Comparison of ENCODE assay signal across 19 cellular contexts in genomic region chr9:29548436-29548835, GRCh38.
DNase-seq lines count a peak whose midpoint lies in the region; ATAC-seq and TF ChIP-seq lines count a peak whose summit lies in the region.
"Had no signal": no experiment of that assay in that cellular context is flagged by ENCODE, and none has a peak within 500 bp of the region (broad histone marks: within the 10 kb centered on the region; RNA-seq: fewer than 3 reads in every experiment).

No MANE protein-coding gene starts in this region.

- H3K9me3 Mint-ChIP-seq in neural progenitor cell = no peaks in the 10 kb centered on the region

- H3F3A ChIP-seq in neural progenitor cell (ENCODE audit: low read depth) = no peaks in the 10 kb centered on the region

- peak; percentile 22 for DNase-seq in M059J (ENCODE audit: low read depth)
- peak; percentile 5 for DNase-seq in astrocyte of the hippocampus (ENCODE audit: low read depth, low spot score)
- DNase-seq in fibroblast of mammary gland (ENCODE audit: low read depth) = peak; percentile 31
- DNase-seq in fibroblast of villous mesenchyme (ENCODE audit: low read depth) = peak; percentile 49
- DNase-seq in kidney tubule cell (ENCODE audit: low spot score) = no peak
- DNase-seq in neural progenitor cell (ENCODE audit: low spot score) = no peak
- no peak for DNase-seq in NCI-H2107 treated with DMSO at 0.1 percent for 48 hours (lab: John Stamatoyannopoulos, UW; ENCODE audit: unreplicated experiment)
- DNase-seq: Calu3; CD8-positive, alpha-beta T cell; DMS79 treated with DMSO at 0.1 percent for 48 hours; GF-D8; GOT3; H7 had no signal

- H3K27me3 Mint-ChIP-seq in neural progenitor cell (ENCODE audit: insufficient read depth, low read depth) = no peaks in the 10 kb centered on the region
- H3K27me3 Mint-ChIP-seq: B cell, IgD-negative memory B cell had no signal

- H3K4me1 Mint-ChIP-seq in neural progenitor cell = no peaks in the 10 kb centered on the region
- H3K4me1 Mint-ChIP-seq: B cell had no signal

- H3K27me3 ChIP-seq in neural progenitor cell = no peaks in the 10 kb centered on the region
- H3K27me3 ChIP-seq: BLaER1 treated with 17β-estradiol and CSF1 and Interleukin-3, amounts not matched to agents 10 nM and 100 nM had no signal

- H4K20me1 ChIP-seq in neural progenitor cell (ENCODE audit: low read depth) = no peaks in the 10 kb centered on the region
- H4K20me1 ChIP-seq: BLaER1 treated with 17β-estradiol and CSF1 and Interleukin-3, amounts not matched to agents 10 nM and 100 nM had no signal

- no peaks in the 10 kb centered on the region for H3K36me3 ChIP-seq in neural progenitor cell
- H3K36me3 ChIP-seq: BLaER1 treated with 17β-estradiol and CSF1 and Interleukin-3, amounts not matched to agents 10 nM and 100 nM had no signal

- H3K27ac Mint-ChIP-seq in neural progenitor cell = no peak overlapping the region
- H3K27ac Mint-ChIP-seq: B cell; CD8-positive, alpha-beta T cell; IgD-negative memory B cell had no signal

- H3K9me3 ChIP-seq in neural progenitor cell (ENCODE audit: low read depth) = no peaks in the 10 kb centered on the region
- H3K9me3 ChIP-seq: BLaER1 treated with 17β-estradiol and CSF1 and Interleukin-3, amounts not matched to agents 10 nM and 100 nM had no signal

- no peak for TF ChIP-seq CTCF in fibroblast of mammary gland (conservative IDR thresholded peaks at IDR 0.05; ENCODE audit: control insufficient read depth, insufficient read depth, low read depth, low read length)
- no peak for TF ChIP-seq CTCF in fibroblast of villous mesenchyme (IDR thresholded peaks at IDR 0.05; ENCODE audit: insufficient read depth, low read depth, low read length)
- TF ChIP-seq CTCF in neural progenitor cell (IDR thresholded peaks at IDR 0.05) = no peak

- H2AFZ ChIP-seq in neural progenitor cell (replicated peaks) = no peak overlapping the region

- H3K27ac ChIP-seq in neural progenitor cell = no peak overlapping the region
- H3K27ac ChIP-seq: BLaER1 treated with 17β-estradiol and CSF1 and Interleukin-3, amounts not matched to agents 10 nM and 100 nM had no signal

- no peak overlapping the region for H3K9ac ChIP-seq in neural progenitor cell
- H3K9ac ChIP-seq: BLaER1 treated with 17β-estradiol and CSF1 and Interleukin-3, amounts not matched to agents 10 nM and 100 nM had no signal

- no peak overlapping the region for H3K4me2 ChIP-seq in neural progenitor cell
- H3K4me2 ChIP-seq: BLaER1 treated with 17β-estradiol and CSF1 and Interleukin-3, amounts not matched to agents 10 nM and 100 nM had no signal

- no peak overlapping the region for H3K4me3 Mint-ChIP-seq in neural progenitor cell
- H3K4me3 Mint-ChIP-seq: B cell; CD8-positive, alpha-beta T cell; IgD-negative memory B cell had no signal

- H3K36me3 Mint-ChIP-seq in neural progenitor cell = no peaks in the 10 kb centered on the region
- H3K36me3 Mint-ChIP-seq: CD8-positive, alpha-beta T cell; IgD-negative memory B cell had no signal

- H3K4me1 ChIP-seq in neural progenitor cell = no peaks in the 10 kb centered on the region
- H3K4me1 ChIP-seq: BLaER1 treated with 17β-estradiol and CSF1 and Interleukin-3, amounts not matched to agents 10 nM and 100 nM had no signal

- no peak for ATAC-seq in GM21619 (IDR thresholded peaks at IDR 0.05; ENCODE audit: unreplicated experiment)
- ATAC-seq: CD8-positive, alpha-beta T cell; GM12878; HepG2 had no signal

- no peak overlapping the region for H3K4me3 ChIP-seq in fibroblast of mammary gland (ENCODE audit: control insufficient read depth, low read depth, low read length)
- H3K4me3 ChIP-seq in fibroblast of villous mesenchyme (ENCODE audit: low read depth, low read length) = no peak overlapping the region
- H3K4me3 ChIP-seq in neural progenitor cell = no peak overlapping the region
- H3K4me3 ChIP-seq: BLaER1 treated with 17β-estradiol and CSF1 and Interleukin-3, amounts not matched to agents 10 nM and 100 nM; GM12878 had no signal

- no peaks in the 10 kb centered on the region for H3K79me2 ChIP-seq in neural progenitor cell (ENCODE audit: low read depth)

Comparison
In these comparisons a context has a peak if more than half of its experiments do, and no peak if none do; other contexts are left out.
1. DNase-seq: peak in M059J (single experiment), astrocyte of the hippocampus (single experiment), fibroblast of mammary gland (single experiment) and fibroblast of villous mesenchyme (single experiment); none in kidney tubule cell (single experiment), neural progenitor cell (single experiment) and NCI-H2107 treated with DMSO at 0.1 percent for 48 hours (single experiment).